21 cellular contexts compared by ENCODE assay signal in the genomic region with DNA sequence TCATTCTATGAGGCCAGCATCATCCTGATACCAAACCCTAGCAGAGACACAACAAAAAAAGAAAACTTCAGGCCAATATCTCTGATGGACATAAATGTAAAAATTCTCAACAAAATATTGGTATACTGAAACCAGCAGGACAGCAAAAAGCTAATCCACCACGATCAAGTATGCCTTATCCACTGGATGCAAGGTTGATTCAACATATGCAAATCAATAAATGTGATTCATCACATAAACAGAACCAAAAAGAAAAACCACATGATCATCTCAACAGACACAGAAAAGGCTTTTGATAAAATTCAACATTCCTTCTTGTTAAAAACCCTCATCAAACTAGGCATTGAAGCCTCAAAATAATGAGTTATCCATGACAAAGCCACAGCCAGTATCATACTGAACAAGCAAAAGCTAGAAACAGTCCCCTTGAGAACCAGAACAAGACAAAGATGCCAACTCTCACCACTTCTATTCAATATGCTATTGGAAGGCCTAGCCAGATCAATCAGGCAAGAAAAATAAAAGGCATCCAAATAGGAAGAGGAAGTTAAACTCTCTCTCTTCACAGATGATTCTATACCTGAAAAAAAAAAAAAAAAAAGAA. TPM values are rescaled to one million over a fixed set of nuclear protein-coding genes. Genes with fewer than 3 reads are reported as not detected.
DNase-seq lines count a peak whose midpoint lies in the region; ATAC-seq and TF ChIP-seq lines count a peak whose summit lies in the region.
"Had no signal": no experiment of that assay in that cellular context is flagged by ENCODE, and none has a peak within 500 bp of the region (broad histone marks: within the 10 kb centered on the region; RNA-seq: fewer than 3 reads in every experiment).

No MANE protein-coding gene starts in this region.

- H3K9ac ChIP-seq in IMR-90 (ENCODE audit: low read depth, low read length) (no peak overlapping the region), SK-N-SH (no peak overlapping the region)

- CTCF ChIA-PET in IMR-90 (lab: Yijun Ruan, JAX) = interaction anchor here (0.7 kb wide), 1 partner anchor 238 kb away, joined by 8 read pairs; no protein-coding TSS in a partner anchor
- CTCF ChIA-PET in SK-N-SH (lab: Yijun Ruan, JAX) = no interaction called here

- DNase-seq in stimulated activated naive CD8-positive, alpha-beta T cell treated with anti-CD3 and anti-CD28 coated beads, Interleukin-15, amount 100 ng/mL, for 72 hours = no peak
- DNase-seq in IMR-90 = no peak
- DNase-seq in CD1c-positive myeloid dendritic cell (ENCODE audit: extremely low spot score) = no peak
- DNase-seq in SK-N-SH = no peak
- DNase-seq: AML-193; CD4-positive, CD25-positive, alpha-beta regulatory T cell; DMS79; GDM1; H9; KG1; MG63; NCI-H1105 treated with DMSO at 0.1 percent for 48 hours; NCI-H187 treated with DMSO at 0.1 percent for 48 hours; NCI-H446; Peyer's patch; SHP77 had no signal

- no peaks in the 10 kb centered on the region for H3K27me3 Mint-ChIP-seq in stimulated activated naive CD8-positive, alpha-beta T cell treated with anti-CD3 and anti-CD28 coated beads, Interleukin-15, Interleukin-2, amounts not matched to agents 100 ng/mL and 50 ng/mL, for 24 hours
- no peaks in the 10 kb centered on the region for H3K27me3 Mint-ChIP-seq in stimulated activated naive CD8-positive, alpha-beta T cell treated with anti-CD3 and anti-CD28 coated beads, Interleukin-15, amount 100 ng/mL, for 72 hours
- no peaks in the 10 kb centered on the region for H3K27me3 Mint-ChIP-seq in activated T-helper 17 cell treated with anti-CD3 and anti-CD28 coated beads, Interleukin-2, amount 50 U/mL, for 72 hours
- H3K27me3 Mint-ChIP-seq: CD4-positive, CD25-positive, alpha-beta regulatory T cell had no signal

- intact Hi-C loops in IMR-90 (cut with micrococcal nuclease) = no loop called here

- H2BK15ac ChIP-seq in IMR-90 (ENCODE audit: low read depth, low read length) = no peak overlapping the region

- BruUV-seq in IMR-90 (replicated peaks; lab: Mats Ljungman, UMichigan) = no TSS peak

- peaks cover 19% of the 10 kb centered on the region for H3K4me1 Mint-ChIP-seq in stimulated activated naive CD8-positive, alpha-beta T cell treated with anti-CD3 and anti-CD28 coated beads, Interleukin-15, Interleukin-2, amounts not matched to agents 100 ng/mL and 50 ng/mL, for 24 hours (ENCODE audit: low read depth)
- H3K4me1 Mint-ChIP-seq in stimulated activated naive CD8-positive, alpha-beta T cell treated with anti-CD3 and anti-CD28 coated beads, Interleukin-15, amount 100 ng/mL, for 72 hours = peaks cover 26% of the 10 kb centered on the region
- H3K4me1 Mint-ChIP-seq in activated T-helper 17 cell treated with anti-CD3 and anti-CD28 coated beads, Interleukin-2, amount 50 U/mL, for 72 hours = peaks cover 9% of the 10 kb centered on the region

- H3K23ac ChIP-seq in IMR-90 (ENCODE audit: low read depth, low read length) = no peak overlapping the region

- peak overlapping the region; percentile 28; the same call in 1 of the 2 replicates for H3K18ac ChIP-seq in IMR-90 (ENCODE audit: low read depth, low read length)

- no peak overlapping the region for H4K91ac ChIP-seq in IMR-90 (ENCODE audit: insufficient read depth, low read depth, low read length)

- H4K20me1 ChIP-seq in IMR-90 (ENCODE audit: insufficient read depth, low read length) = no peaks in the 10 kb centered on the region
- no peaks in the 10 kb centered on the region for H4K20me1 ChIP-seq in SK-N-SH (ENCODE audit: insufficient read depth)

- no peak overlapping the region for H2BK20ac ChIP-seq in IMR-90 (ENCODE audit: low read depth, low read length)

- H3K4me1 ChIP-seq in IMR-90 (ENCODE audit: control insufficient read depth, insufficient read depth, low read length) (peaks cover 2% of the 10 kb centered on the region), SK-N-SH (ENCODE audit: control insufficient read depth in 1 of 2, insufficient read depth in 2 of 2, low read depth in 1 of 2, low read length in 1 of 2) (no peaks in the 10 kb centered on the region)
- H3K4me1 ChIP-seq: Peyer's patch had no signal

- POLR2A ChIA-PET in IMR-90 (lab: Charles Lee; ENCODE audit: unreplicated experiment) = no interaction called here
- POLR2A ChIA-PET in SK-N-SH (lab: Yijun Ruan, JAX) = no interaction called here

- TF ChIP-seq EP300 in SK-N-SH (IDR thresholded peaks at IDR 0.05; ENCODE audit: borderline replicate concordance in 1 of 2, low read depth in 1 of 2, low read length in 1 of 2) = no peak

- dilution Hi-C loops in IMR-90 (cut with HindIII; ENCODE audit: low sequenced_read_pairs, unreplicated experiment) = no loop called here

- H3K9me3 ChIP-seq in IMR-90 (ENCODE audit: control insufficient read depth, insufficient read depth, low read length) (peaks cover 4% of the 10 kb centered on the region; the same call in 1 of the 2 replicates), SK-N-SH (no peaks in the 10 kb centered on the region)
- H3K9me3 ChIP-seq: Peyer's patch had no signal

- no peak overlapping the region for H2AFZ ChIP-seq in IMR-90 (replicated peaks; ENCODE audit: low read length, poor library complexity)
- H2AFZ ChIP-seq in SK-N-SH (ENCODE audit: low read depth) = no peak overlapping the region

- peaks cover 3 to 9% of the 10 kb centered on the region in 2 experiments; a peak in 2 of 4 replicates for H3K79me1 ChIP-seq in IMR-90 (ENCODE audit: low read depth in 1 of 2, low read length in 2 of 2)

- no peaks in the 10 kb centered on the region for H3K9me2 ChIP-seq in SK-N-SH

- H3K56ac ChIP-seq in IMR-90 (ENCODE audit: extremely low read depth, insufficient read depth, low read length) = no peak overlapping the region

- H3F3A ChIP-seq in SK-N-SH (replicated peaks; ENCODE audit: insufficient read depth) = peaks cover 11% of the 10 kb centered on the region

- no peak overlapping the region for H2AK5ac ChIP-seq in IMR-90 (ENCODE audit: low read depth, low read length)

- H3K9me1 ChIP-seq in IMR-90 (ENCODE audit: insufficient read depth, low read length) = peaks cover 3% of the 10 kb centered on the region; the same call in 1 of the 2 replicates

- H3K4me3 Mint-ChIP-seq in stimulated activated naive CD8-positive, alpha-beta T cell treated with anti-CD3 and anti-CD28 coated beads, Interleukin-15, Interleukin-2, amounts not matched to agents 100 ng/mL and 50 ng/mL, for 24 hours = no peak overlapping the region
- no peak overlapping the region for H3K4me3 Mint-ChIP-seq in stimulated activated naive CD8-positive, alpha-beta T cell treated with anti-CD3 and anti-CD28 coated beads, Interleukin-15, amount 100 ng/mL, for 72 hours
- no peak overlapping the region for H3K4me3 Mint-ChIP-seq in activated T-helper 17 cell treated with anti-CD3 and anti-CD28 coated beads, Interleukin-2, amount 50 U/mL, for 72 hours
- H3K4me3 Mint-ChIP-seq: H9 had no signal

- H3K4me3 ChIP-seq in IMR-90 (ENCODE audit: insufficient read depth, low read depth, low read length) (no peak overlapping the region), SK-N-SH (ENCODE audit: low read depth in 2 of 2, low read length in 1 of 2) (no peak overlapping the region)
- H3K4me3 ChIP-seq: MG63, Peyer's patch had no signal

- no peak overlapping the region for H2AK9ac ChIP-seq in IMR-90 (replicated peaks; ENCODE audit: low read depth, low read length, poor library complexity)

- ATAC-seq in stimulated activated naive CD8-positive, alpha-beta T cell treated with anti-CD3 and anti-CD28 coated beads, Interleukin-15, amount 100 ng/mL, for 72 hours = no peak
- ATAC-seq in IMR-90 (ENCODE audit: low read depth) (no peak), HG03139 (IDR thresholded peaks at IDR 0.05; ENCODE audit: unreplicated experiment) (no peak), HG02610 (IDR thresholded peaks at IDR 0.05; ENCODE audit: unreplicated experiment) (no peak)
- ATAC-seq in activated T-helper 17 cell treated with anti-CD3 and anti-CD28 coated beads, Interleukin-2, amount 50 U/mL, for 72 hours (replicated peaks) = peak; percentile 32

- no peak for TF ChIP-seq POLR2A in IMR-90 (IDR thresholded peaks at IDR 0.05; ENCODE audit: low read depth, low read length)

- H3K14ac ChIP-seq in IMR-90 (replicated peaks; ENCODE audit: low read depth, low read length) = no peak overlapping the region

- H2BK120ac ChIP-seq in IMR-90 (ENCODE audit: low read depth, low read length) = peak overlapping the region; percentile 42; the same call in 1 of the 2 replicates

- H3K27me3 ChIP-seq in IMR-90 (ENCODE audit: control insufficient read depth, insufficient read depth, low read length) = no peaks in the 10 kb centered on the region
- H3K27me3 ChIP-seq in SK-N-SH (ENCODE audit: insufficient read depth) = no peaks in the 10 kb centered on the region
- H3K27me3 ChIP-seq: MG63, Peyer's patch had no signal

- H3K9me3 Mint-ChIP-seq in stimulated activated naive CD8-positive, alpha-beta T cell treated with anti-CD3 and anti-CD28 coated beads, Interleukin-15, Interleukin-2, amounts not matched to agents 100 ng/mL and 50 ng/mL, for 24 hours = peaks cover 6% of the 10 kb centered on the region
- H3K9me3 Mint-ChIP-seq in stimulated activated naive CD8-positive, alpha-beta T cell treated with anti-CD3 and anti-CD28 coated beads, Interleukin-15, amount 100 ng/mL, for 72 hours = peaks cover 0 to 7% of the 10 kb centered on the region in 2 donors
- peaks cover 5% of the 10 kb centered on the region for H3K9me3 Mint-ChIP-seq in activated T-helper 17 cell treated with anti-CD3 and anti-CD28 coated beads, Interleukin-2, amount 50 U/mL, for 72 hours
- H3K9me3 Mint-ChIP-seq: CD4-positive, CD25-positive, alpha-beta regulatory T cell; H9 had no signal

- H3K36me3 ChIP-seq in IMR-90 (ENCODE audit: control insufficient read depth, insufficient read depth, low read length) = no peaks in the 10 kb centered on the region
- peaks cover 0 to 52% of the 10 kb centered on the region in 2 experiments for H3K36me3 ChIP-seq in SK-N-SH (replicated peaks in 1 of 2; ENCODE audit: control insufficient read depth in 1 of 2, insufficient read depth in 2 of 2, low read length in 1 of 2)

- peak overlapping the region; percentile 15 for H3K27ac Mint-ChIP-seq in stimulated activated naive CD8-positive, alpha-beta T cell treated with anti-CD3 and anti-CD28 coated beads, Interleukin-15, Interleukin-2, amounts not matched to agents 100 ng/mL and 50 ng/mL, for 24 hours
- H3K27ac Mint-ChIP-seq in stimulated activated naive CD8-positive, alpha-beta T cell treated with anti-CD3 and anti-CD28 coated beads, Interleukin-15, amount 100 ng/mL, for 72 hours = no peak overlapping the region
- H3K27ac Mint-ChIP-seq in activated T-helper 17 cell treated with anti-CD3 and anti-CD28 coated beads, Interleukin-2, amount 50 U/mL, for 72 hours = peak overlapping the region; percentile 10

- peaks cover 81% of the 10 kb centered on the region for H3K36me3 Mint-ChIP-seq in stimulated activated naive CD8-positive, alpha-beta T cell treated with anti-CD3 and anti-CD28 coated beads, Interleukin-15, Interleukin-2, amounts not matched to agents 100 ng/mL and 50 ng/mL, for 24 hours (ENCODE audit: low read depth)
- peaks cover 86% of the 10 kb centered on the region for H3K36me3 Mint-ChIP-seq in activated T-helper 17 cell treated with anti-CD3 and anti-CD28 coated beads, Interleukin-2, amount 50 U/mL, for 72 hours (ENCODE audit: low read depth)

- no peak overlapping the region for H3K4ac ChIP-seq in IMR-90 (ENCODE audit: low read depth, low read length)

- no peak for TF ChIP-seq CTCF in IMR-90 (conservative IDR thresholded peaks at IDR 0.05; ENCODE audit: low read depth, low read length)
- TF ChIP-seq CTCF in SK-N-SH (IDR thresholded peaks at IDR 0.05) = no peak

- H4K5ac ChIP-seq in IMR-90 (ENCODE audit: low read depth, low read length) = no peak overlapping the region

- no peak overlapping the region for H2BK5ac ChIP-seq in IMR-90 (ENCODE audit: low read depth, low read length, poor library complexity, severe bottlenecking)

- no CpG with 5 or more reads among the region's 1 CpG for WGBS in IMR-90 (ENCODE audit: extremely low coverage in 2 of 2, insufficient read length in 1 of 2), 2 experiments
- WGBS in SK-N-SH (ENCODE audit: low lambda C conversion rate) = 83% methylated on average over 1 of the region's 1 CpG

- TF ChIP-seq RAD21 in IMR-90 (IDR thresholded peaks at IDR 0.05; ENCODE audit: low read length) (no peak), SK-N-SH (IDR thresholded peaks at IDR 0.05; ENCODE audit: low read length) (no peak)

- peaks cover 6% of the 10 kb centered on the region; the same call in 1 of the 2 replicates for H3K79me2 ChIP-seq in SK-N-SH (ENCODE audit: insufficient read depth)

- no peak overlapping the region for H3K27ac ChIP-seq in IMR-90 (ENCODE audit: insufficient read depth, low read length)
- no peak overlapping the region for H3K27ac ChIP-seq in SK-N-SH (ENCODE audit: low read depth in 2 of 2, low read length in 1 of 2)
- H3K27ac ChIP-seq: HL-60, Peyer's patch had no signal

- H4K8ac ChIP-seq in IMR-90 (ENCODE audit: low read depth in 2 of 2, low read length in 2 of 2) = no peak overlapping the region; a peak in 1 of 4 replicates

- in situ Hi-C loops in IMR-90 (cut with MboI; ENCODE audit: low sequenced_read_pairs) = no loop called here

- no peak overlapping the region for H3K4me2 ChIP-seq in IMR-90 (ENCODE audit: low read depth, low read length)
- H3K4me2 ChIP-seq in SK-N-SH = no peak overlapping the region

RNA-seq across cellular contexts. Expression of a gene that starts 45.3 kb away (rescaled TPM):
- 19.9 and 21.9 TPM in 2 replicates for total RNA-seq in IMR-90 (2012; rRNA removed)
- polyA plus RNA-seq in IMR-90 (2012; rRNA removed) (4.8 and 5.8 TPM in 2 replicates), SK-N-SH (2012; rRNA removed) (4.7 and 7.1 TPM in 2 replicates)
- polyA plus RNA-seq in IMR-90 (2012; cell fraction: cytosol; rRNA removed) = 1.1 and 1.9 TPM in 2 replicates
- 2.9 and 18.0 TPM in 2 replicates for polyA plus RNA-seq in IMR-90 (2012; cell fraction: nucleus; rRNA removed; ENCODE audit: low replicate concordance)
- 10 to 100 TPM; 36.4 to 45.6 TPM for total RNA-seq in activated T-helper 17 cell treated with anti-CD3 and anti-CD28 coated beads, Interleukin-2, amount 50 U/mL, for 72 hours
- polyA plus RNA-seq in SK-N-SH (2012; cell fraction: cytosol; rRNA removed) = 5.8 and 6.0 TPM in 2 replicates
- 9.1 and 18.1 TPM in 2 replicates for polyA plus RNA-seq in SK-N-SH (2012; cell fraction: nucleus; rRNA removed)

Comparison
In these comparisons a context has a peak if more than half of its experiments do, and no peak if none do; other contexts are left out.
1. H3K27ac Mint-ChIP-seq: peak in stimulated activated naive CD8-positive, alpha-beta T cell treated with anti-CD3 and anti-CD28 coated beads, Interleukin-15, Interleukin-2, amounts not matched to agents 100 ng/mL and 50 ng/mL, for 24 hours (single experiment) and activated T-helper 17 cell treated with anti-CD3 and anti-CD28 coated beads, Interleukin-2, amount 50 U/mL, for 72 hours (single experiment); none in stimulated activated naive CD8-positive, alpha-beta T cell treated with anti-CD3 and anti-CD28 coated beads, Interleukin-15, amount 100 ng/mL, for 72 hours (0 of 2).